ENCODE assay signal across 8 cellular contexts in genomic region chr6:32838114-32838958, GRCh38. TPM values are rescaled to one million over a fixed set of nuclear protein-coding genes. Genes with fewer than 3 reads are reported as not detected.
A peak's percentile ranks its signal among the peaks of the same experiment; 100 is the strongest.
DNase-seq lines count a peak whose midpoint lies in the region; ATAC-seq, FAIRE-seq and TF ChIP-seq lines count a peak whose summit lies in the region.

TSS of gene TAP2 (minus strand) at chr6:32838739. CDS start at chr6:32838233, 506 bp downstream.

- BruUV-seq in Calu3 (replicated peaks; lab: Mats Ljungman, UMichigan) = TSS peak; percentile 61

- peaks cover 45% of the 10 kb centered on the region for H3K36me3 Mint-ChIP-seq in Calu3 (ENCODE audit: insufficient read depth, unreplicated experiment)

- H3K4me1 Mint-ChIP-seq in Calu3 (ENCODE audit: low read depth, unreplicated experiment) = peaks cover 29% of the 10 kb centered on the region

- H3K4me3 Mint-ChIP-seq in Calu3 (ENCODE audit: low read depth, unreplicated experiment) = peak within 1 kb of the TSS; percentile 77

- H3K27me3 ChIP-seq in endocrine pancreas (ENCODE audit: control insufficient read depth, insufficient read depth, low read length) = no peaks in the 10 kb centered on the region

- peak within 1 kb of the TSS; percentile 48 for H3K9ac ChIP-seq in endocrine pancreas (ENCODE audit: control insufficient read depth, insufficient read depth, low read length)

- ATAC-seq in GM21367 (IDR thresholded peaks at IDR 0.05; ENCODE audit: unreplicated experiment) = peak; percentile 62

- intact Hi-C loops in Calu3 (cut with micrococcal nuclease; ENCODE audit: unreplicated experiment) = loop anchor here (1.0 to 2.0 kb wide), 2 partner anchors 14 to 30 kb away; partner anchors contain the start of gene TAP1

- peak; percentile 69 for FAIRE-seq in HTR-8/SVneo (lab: Jason Lieb, UNC)

- H3K27me3 Mint-ChIP-seq in Calu3 (ENCODE audit: unreplicated experiment) = no peaks in the 10 kb centered on the region

- DNase-seq in Calu3 (peak; percentile 100), HTR-8/SVneo (ENCODE audit: insufficient read length, low spot score) (peak; percentile 92), NOMO-1 treated with dmso at 0.1 percent for 144 hours (lab: John Stamatoyannopoulos, UW; ENCODE audit: unreplicated experiment) (peak; percentile 94), mesenteric fat pad (ENCODE audit: low spot score) (peak; percentile 99)
- peak; percentile 95 to 96 (median 96) for DNase-seq in activated CD8-positive, alpha-beta memory T cell treated with anti-CD3 and anti-CD28 coated beads for 48 hours (ENCODE audit: low read depth in 2 of 3, low spot score in 2 of 3)
- DNase-seq in stimulated activated CD8-positive, alpha-beta memory T cell treated with anti-CD3 and anti-CD28 coated beads, Interleukin-15, amount 100 ng/mL, for 1 hour (ENCODE audit: low read depth) = peak; percentile 97

- H3K9me3 ChIP-seq in endocrine pancreas (ENCODE audit: control insufficient read depth, low read length) = no peaks in the 10 kb centered on the region

- H3K36me3 ChIP-seq in endocrine pancreas (ENCODE audit: control insufficient read depth, insufficient read depth, low read length) = no peaks in the 10 kb centered on the region

- TF ChIP-seq CTCF in Calu3 (IDR thresholded peaks at IDR 0.05; ENCODE audit: unreplicated experiment) = peak; percentile 98

- peak within 1 kb of the TSS; percentile 0 for H3K27ac Mint-ChIP-seq in Calu3 (ENCODE audit: unreplicated experiment)

- H3K4me3 ChIP-seq in endocrine pancreas (ENCODE audit: control insufficient read depth, insufficient read depth, low read length) = no peak within 1 kb of the TSS

- no peaks in the 10 kb centered on the region for H3K4me1 ChIP-seq in endocrine pancreas (ENCODE audit: control insufficient read depth, insufficient read depth, low read length)

- CTCF ChIA-PET in Calu3 (lab: Charles Lee) = interaction anchor here (0.5 to 3.7 kb wide), 37 partner anchors 9 to 1689 kb away, joined by 3 to 171 read pairs (median 6); partner anchors contain the start of genes BRD2, HLA-DMA, HLA-DMB and PSMB9

- no peaks in the 10 kb centered on the region for H3K9me3 Mint-ChIP-seq in Calu3 (ENCODE audit: low read depth, unreplicated experiment)

RNA-seq across cellular contexts. Expression of gene TAP2, which starts in this region (rescaled TPM):
- total RNA-seq in Calu3 (2022) (180 and 279 TPM in 2 replicates), mesenteric fat pad (45.8 TPM)
